7 cellular contexts compared by ENCODE assay signal in genomic region chr14:50064993-50065392, GRCh38. TPM values are rescaled to one million over a fixed set of nuclear protein-coding genes. Genes with fewer than 3 reads are reported as not detected.
A peak's percentile ranks its signal among the peaks of the same experiment; 100 is the strongest.
DNase-seq lines count a peak whose midpoint lies in the region; ATAC-seq and FAIRE-seq lines count a peak whose summit lies in the region.

No MANE protein-coding gene starts in this region.

- H3K27me3 Mint-ChIP-seq in T-helper 1 cell treated with Interleukin-12 subunit alpha and Interleukin-12 subunit beta and Interleukin-4 antibody, amounts not matched to agents 30 μg/mL and 1 μg/mL, for 36 hours (ENCODE audit: low read depth): no peaks in the 10 kb centered on the region

- peaks cover 16% of the 10 kb centered on the region for H3K36me3 Mint-ChIP-seq in T-helper 1 cell treated with Interleukin-12 subunit alpha and Interleukin-12 subunit beta and Interleukin-4 antibody, amounts not matched to agents 30 μg/mL and 1 μg/mL, for 36 hours (ENCODE audit: low read depth)

- H3K4me1 Mint-ChIP-seq in T-helper 1 cell treated with Interleukin-12 subunit alpha and Interleukin-12 subunit beta and Interleukin-4 antibody, amounts not matched to agents 30 μg/mL and 1 μg/mL, for 36 hours (ENCODE audit: low read depth): peaks cover 70% of the 10 kb centered on the region

- ATAC-seq in GM19324 (IDR thresholded peaks at IDR 0.05; ENCODE audit: low FRiP score, unreplicated experiment) (peak; percentile 71), HG03095 (IDR thresholded peaks at IDR 0.05; ENCODE audit: unreplicated experiment) (peak; percentile 58)

- H3K27ac Mint-ChIP-seq in T-helper 1 cell treated with Interleukin-12 subunit alpha and Interleukin-12 subunit beta and Interleukin-4 antibody, amounts not matched to agents 30 μg/mL and 1 μg/mL, for 36 hours: peak overlapping the region; percentile 92

- peak overlapping the region; percentile 50 for H3K4me3 Mint-ChIP-seq in T-helper 1 cell treated with Interleukin-12 subunit alpha and Interleukin-12 subunit beta and Interleukin-4 antibody, amounts not matched to agents 30 μg/mL and 1 μg/mL, for 36 hours

- no peaks in the 10 kb centered on the region for H3K9me3 Mint-ChIP-seq in T-helper 1 cell treated with Interleukin-12 subunit alpha and Interleukin-12 subunit beta and Interleukin-4 antibody, amounts not matched to agents 30 μg/mL and 1 μg/mL, for 36 hours

- peak; percentile 74 for DNase-seq in central memory CD4-positive, alpha-beta T cell
- peak; percentile 63 for DNase-seq in stimulated activated CD4-positive, alpha-beta T cell treated with anti-CD3 and anti-CD28 coated beads, Interleukin-2, amount 100 ng/mL, for 4 hours (ENCODE audit: low read depth)
- DNase-seq in frontal cortex (ENCODE audit: low spot score in 2 of 2): no peak
- DNase-seq in iPS-NIHi7 (ENCODE audit: extremely low spot score): no peak

- FAIRE-seq in frontal cortex (lab: Jason Lieb, UNC): no peak

RNA-seq across cellular contexts. Expression of gene VCPKMT, which starts 51.4 kb away (rescaled TPM):
- 9.8 TPM for total RNA-seq in frontal cortex

Comparison
In these comparisons a context has a peak if more than half of its experiments do, and no peak if none do; other contexts are left out.
1. DNase-seq: peak in central memory CD4-positive, alpha-beta T cell (single experiment) and stimulated activated CD4-positive, alpha-beta T cell treated with anti-CD3 and anti-CD28 coated beads, Interleukin-2, amount 100 ng/mL, for 4 hours (single experiment); none in frontal cortex (0 of 2) and iPS-NIHi7 (single experiment).